Comparison of ENCODE assay signal across 26 cellular contexts in genomic region chr7:100600222-100601038, GRCh38. TPM values are rescaled to one million over a fixed set of nuclear protein-coding genes. Genes with fewer than 3 reads are reported as not detected.
DNase-seq lines count a peak whose midpoint lies in the region; ATAC-seq and TF ChIP-seq lines count a peak whose summit lies in the region.
"Had no signal": no experiment of that assay in that cellular context is flagged by ENCODE, and none has a peak within 500 bp of the region (broad histone marks: within the 10 kb centered on the region; RNA-seq: fewer than 3 reads in every experiment).

No MANE protein-coding gene starts in this region.

- H3K27me3 Mint-ChIP-seq in activated CD8-positive, alpha-beta T cell treated with anti-CD3 and anti-CD28 coated beads, Interleukin-2, amount 10 ng/mL, durations not matched to agents 7 days and 5 days (ENCODE audit: low read depth) = no peaks in the 10 kb centered on the region
- peaks cover 3% of the 10 kb centered on the region for H3K27me3 Mint-ChIP-seq in activated CD8-positive, alpha-beta T cell treated with anti-CD3 and anti-CD28 coated beads for 36 hours
- no peaks in the 10 kb centered on the region for H3K27me3 Mint-ChIP-seq in CD8-positive, alpha-beta T cell (ENCODE audit: low read depth)
- H3K27me3 Mint-ChIP-seq: activated naive CD4-positive, alpha-beta T cell treated with anti-CD3 and anti-CD28 coated beads, Interleukin-2, amount 50 U/mL, for 24 hours had no signal

- H3K27me3 ChIP-seq in HL-60 (ENCODE audit: insufficient read depth, poor library complexity, severe bottlenecking) = no peaks in the 10 kb centered on the region
- H3K27me3 ChIP-seq in osteoblast (ENCODE audit: insufficient read depth, low read length) = no peaks in the 10 kb centered on the region
- no peaks in the 10 kb centered on the region for H3K27me3 ChIP-seq in CD8-positive, alpha-beta T cell (ENCODE audit: insufficient read depth, low read length)
- H3K27me3 ChIP-seq: ascending aorta, SJSA1 had no signal

- no peak for TF ChIP-seq CTCF in activated CD8-positive, alpha-beta T cell treated with anti-CD3 and anti-CD28 coated beads for 36 hours (IDR thresholded peaks at IDR 0.05)
- peak; percentile 1 for TF ChIP-seq CTCF in HL-60 (IDR thresholded peaks at IDR 0.05; ENCODE audit: insufficient read depth, low read length)
- peak; percentile 7 for TF ChIP-seq CTCF in osteoblast (IDR thresholded peaks at IDR 0.05; ENCODE audit: extremely low read depth, low read depth, low read length)
- TF ChIP-seq CTCF in CD8-positive, alpha-beta T cell (IDR thresholded peaks at IDR 0.05) = no peak

- intact Hi-C loops in activated CD8-positive, alpha-beta T cell treated with anti-CD3 and anti-CD28 coated beads for 36 hours (cut with micrococcal nuclease) = loop anchor here (10.0 kb wide), 1 partner anchor 74 kb away; the partner anchor contains the start of gene GNB2
- intact Hi-C loops in CD8-positive, alpha-beta T cell (cut with DNase I, micrococcal nuclease) = loop anchor here in 1 of 2 experiments (5.0 kb wide), 1 partner anchor 252 kb away; the partner anchor contains the start of gene SLC12A9

- CTCF ChIA-PET in activated CD8-positive, alpha-beta T cell treated with anti-CD3 and anti-CD28 coated beads, Interleukin-2, amount 10 ng/mL, durations not matched to agents 7 days and 5 days (lab: Charles Lee) = interaction anchor here (2.8 kb wide), 1 partner anchor 14 kb away, joined by 12 read pairs; the partner anchor contains the start of genes FBXO24 and LRCH4
- CTCF ChIA-PET in activated CD8-positive, alpha-beta T cell treated with anti-CD3 and anti-CD28 coated beads for 36 hours (lab: Charles Lee) = no interaction called here
- CTCF ChIA-PET in CD8-positive, alpha-beta T cell (lab: Charles Lee) = interaction anchor here (0.5 to 1.8 kb wide), 3 partner anchors 14 to 90 kb away, joined by 3 to 5 read pairs (median 3); partner anchors contain the start of genes FBXO24 and LRCH4

- H3K27ac Mint-ChIP-seq in activated CD8-positive, alpha-beta T cell treated with anti-CD3 and anti-CD28 coated beads, Interleukin-2, amount 10 ng/mL, durations not matched to agents 7 days and 5 days = peak overlapping the region; percentile 57
- H3K27ac Mint-ChIP-seq in activated CD8-positive, alpha-beta T cell treated with anti-CD3 and anti-CD28 coated beads for 36 hours = no peak overlapping the region
- H3K27ac Mint-ChIP-seq in CD8-positive, alpha-beta T cell = no peak overlapping the region
- H3K27ac Mint-ChIP-seq: activated naive CD4-positive, alpha-beta T cell treated with anti-CD3 and anti-CD28 coated beads, Interleukin-2, amount 50 U/mL, for 24 hours; stimulated activated naive B cell treated with anti-CD40 and anti-IgM and Interleukin-4, amounts not matched to agents 10 μg/mL and 1 μg/mL and 100 μg/mL, for 72 hours; T-helper 2 cell treated with Interferon-gamma antibody and Interleukin-4, amounts not matched to agents 5 μg/mL and 100 μg/mL, for 36 hours had no signal

- peaks cover 11% of the 10 kb centered on the region for H3K79me2 ChIP-seq in osteoblast (ENCODE audit: insufficient read depth, low read length)
- H3K79me2 ChIP-seq: parathyroid adenoma had no signal

- H3K9me3 Mint-ChIP-seq in activated CD8-positive, alpha-beta T cell treated with anti-CD3 and anti-CD28 coated beads, Interleukin-2, amount 10 ng/mL, durations not matched to agents 7 days and 5 days (ENCODE audit: insufficient read depth) = no peaks in the 10 kb centered on the region
- no peaks in the 10 kb centered on the region for H3K9me3 Mint-ChIP-seq in activated CD8-positive, alpha-beta T cell treated with anti-CD3 and anti-CD28 coated beads for 36 hours
- no peaks in the 10 kb centered on the region for H3K9me3 Mint-ChIP-seq in CD8-positive, alpha-beta T cell
- H3K9me3 Mint-ChIP-seq: activated naive CD4-positive, alpha-beta T cell treated with anti-CD3 and anti-CD28 coated beads, Interleukin-2, amount 50 U/mL, for 24 hours; naive B cell; stimulated activated naive B cell treated with anti-CD40 and anti-IgM and Interleukin-4, amounts not matched to agents 10 μg/mL and 1 μg/mL and 100 μg/mL, for 72 hours; T-helper 2 cell treated with Interferon-gamma antibody and Interleukin-4, amounts not matched to agents 5 μg/mL and 100 μg/mL, for 36 hours had no signal

- H4K20me1 ChIP-seq in osteoblast (ENCODE audit: insufficient read depth, low read length) = no peaks in the 10 kb centered on the region

- POLR2A ChIA-PET in activated CD8-positive, alpha-beta T cell treated with anti-CD3 and anti-CD28 coated beads, Interleukin-2, amount 10 ng/mL, durations not matched to agents 7 days and 5 days (lab: Charles Lee) = interaction anchor here (0.5 kb wide), 1 partner anchor 61 kb away, joined by 3 read pairs; the partner anchor contains the start of gene AGFG2
- POLR2A ChIA-PET in activated CD8-positive, alpha-beta T cell treated with anti-CD3 and anti-CD28 coated beads for 36 hours (lab: Charles Lee) = no interaction called here
- POLR2A ChIA-PET in CD8-positive, alpha-beta T cell (lab: Charles Lee) = interaction anchor here (1.1 kb wide), 1 partner anchor 14 kb away, joined by 5 read pairs; the partner anchor contains the start of genes FBXO24 and LRCH4

- peaks cover 48% of the 10 kb centered on the region for H3K4me1 Mint-ChIP-seq in activated CD8-positive, alpha-beta T cell treated with anti-CD3 and anti-CD28 coated beads, Interleukin-2, amount 10 ng/mL, durations not matched to agents 7 days and 5 days (ENCODE audit: low read depth)
- H3K4me1 Mint-ChIP-seq in activated CD8-positive, alpha-beta T cell treated with anti-CD3 and anti-CD28 coated beads for 36 hours (ENCODE audit: low read depth) = peaks cover 16% of the 10 kb centered on the region
- H3K4me1 Mint-ChIP-seq in CD8-positive, alpha-beta T cell (ENCODE audit: low read depth) = peaks cover 19% of the 10 kb centered on the region

- H3K4me3 Mint-ChIP-seq in activated CD8-positive, alpha-beta T cell treated with anti-CD3 and anti-CD28 coated beads, Interleukin-2, amount 10 ng/mL, durations not matched to agents 7 days and 5 days = no peak overlapping the region
- H3K4me3 Mint-ChIP-seq in activated CD8-positive, alpha-beta T cell treated with anti-CD3 and anti-CD28 coated beads for 36 hours = no peak overlapping the region
- no peak overlapping the region for H3K4me3 Mint-ChIP-seq in CD8-positive, alpha-beta T cell
- H3K4me3 Mint-ChIP-seq: activated naive CD4-positive, alpha-beta T cell treated with anti-CD3 and anti-CD28 coated beads, Interleukin-2, amount 50 U/mL, for 24 hours; stimulated activated naive B cell treated with anti-CD40 and anti-IgM and Interleukin-4, amounts not matched to agents 10 μg/mL and 1 μg/mL and 100 μg/mL, for 72 hours; T-helper 2 cell treated with Interferon-gamma antibody and Interleukin-4, amounts not matched to agents 5 μg/mL and 100 μg/mL, for 36 hours had no signal

- H3K4me3 ChIP-seq in HL-60 (replicated peaks; ENCODE audit: insufficient read depth, low read length) (no peak overlapping the region), osteoblast (ENCODE audit: insufficient read depth, low read length) (no peak overlapping the region)
- no peak overlapping the region for H3K4me3 ChIP-seq in CD8-positive, alpha-beta T cell (ENCODE audit: low read depth, low read length)
- H3K4me3 ChIP-seq: ascending aorta, SJSA1, thoracic aorta had no signal

- H2AFZ ChIP-seq in osteoblast (ENCODE audit: low read length) = no peak overlapping the region
- H2AFZ ChIP-seq: parathyroid adenoma had no signal

- H3K27ac ChIP-seq in HL-60 (replicated peaks) (no peak overlapping the region), osteoblast (ENCODE audit: low read depth, low read length) (no peak overlapping the region)
- no peak overlapping the region for H3K27ac ChIP-seq in CD8-positive, alpha-beta T cell (ENCODE audit: low read depth, low read length)
- H3K27ac ChIP-seq: ascending aorta, parathyroid adenoma, SJSA1, thoracic aorta had no signal

- no peak for DNase-seq in activated CD8-positive, alpha-beta T cell treated with anti-CD3 and anti-CD28 coated beads, Interleukin-2, amount 10 ng/mL, durations not matched to agents 7 days and 5 days
- DNase-seq in activated CD8-positive, alpha-beta T cell treated with anti-CD3 and anti-CD28 coated beads for 36 hours = no peak
- DNase-seq in HL-60 (ENCODE audit: low read depth in 1 of 2, low spot score in 1 of 2) (no peak), UCSD-AML1 (lab: John Stamatoyannopoulos, UW; ENCODE audit: unreplicated experiment) (peak; percentile 12), osteoblast (ENCODE audit: insufficient read length, low spot score, missing footprints) (peak; percentile 82)
- no peak for DNase-seq in activated naive CD4-positive, alpha-beta T cell treated with anti-CD3 and anti-CD28 coated beads, Interleukin-2, amount 50 U/mL, for 16 hours
- DNase-seq in CD8-positive, alpha-beta T cell = no peak
- DNase-seq: activated CD4-positive, CD25-positive, alpha-beta regulatory T cell; DMS 273 treated with DMSO at 0.1 percent for 48 hours; effector CD4-positive, alpha-beta T cell; GDM1; naive B cell; NCI-H1436 treated with DMSO at 0.1 percent for 48 hours; stimulated activated naive B cell treated with anti-CD40 and anti-IgM and Interleukin-4, amounts not matched to agents 10 μg/mL and 1 μg/mL and 100 μg/mL, for 72 hours had no signal

- H3K36me3 Mint-ChIP-seq in activated CD8-positive, alpha-beta T cell treated with anti-CD3 and anti-CD28 coated beads, Interleukin-2, amount 10 ng/mL, durations not matched to agents 7 days and 5 days (ENCODE audit: low read depth) = peaks cover 2% of the 10 kb centered on the region
- H3K36me3 Mint-ChIP-seq in activated CD8-positive, alpha-beta T cell treated with anti-CD3 and anti-CD28 coated beads for 36 hours (ENCODE audit: low read depth) = no peaks in the 10 kb centered on the region
- no peaks in the 10 kb centered on the region for H3K36me3 Mint-ChIP-seq in CD8-positive, alpha-beta T cell
- H3K36me3 Mint-ChIP-seq: activated naive CD4-positive, alpha-beta T cell treated with anti-CD3 and anti-CD28 coated beads, Interleukin-2, amount 50 U/mL, for 24 hours; naive B cell; stimulated activated naive B cell treated with anti-CD40 and anti-IgM and Interleukin-4, amounts not matched to agents 10 μg/mL and 1 μg/mL and 100 μg/mL, for 72 hours had no signal

- ATAC-seq in activated CD8-positive, alpha-beta T cell treated with anti-CD3 and anti-CD28 coated beads, Interleukin-2, amount 10 ng/mL, durations not matched to agents 7 days and 5 days = no peak
- ATAC-seq in activated CD8-positive, alpha-beta T cell treated with anti-CD3 and anti-CD28 coated beads for 36 hours = no peak
- no peak for ATAC-seq in HG03175 (IDR thresholded peaks at IDR 0.05; ENCODE audit: unreplicated experiment)
- no peak for ATAC-seq in CD8-positive, alpha-beta T cell
- ATAC-seq: esophagus mucosa; Panc1; stimulated activated naive B cell treated with anti-CD40 and anti-IgM and Interleukin-4, amounts not matched to agents 10 μg/mL and 1 μg/mL and 100 μg/mL, for 72 hours had no signal

- H3K4me1 ChIP-seq in osteoblast (ENCODE audit: insufficient read depth, low read length) = peaks cover 32% of the 10 kb centered on the region
- H3K4me1 ChIP-seq in CD8-positive, alpha-beta T cell (ENCODE audit: insufficient read depth, low read length) = peaks cover 15% of the 10 kb centered on the region
- H3K4me1 ChIP-seq: parathyroid adenoma had no signal

- H3K9me3 ChIP-seq in osteoblast (ENCODE audit: low read depth, low read length) = no peaks in the 10 kb centered on the region
- no peaks in the 10 kb centered on the region for H3K9me3 ChIP-seq in CD8-positive, alpha-beta T cell (ENCODE audit: low read length)
- H3K9me3 ChIP-seq: ascending aorta, SJSA1, thoracic aorta had no signal

- H3K36me3 ChIP-seq in osteoblast (ENCODE audit: insufficient read depth, low read length) = peaks cover 4% of the 10 kb centered on the region
- H3K36me3 ChIP-seq in CD8-positive, alpha-beta T cell (ENCODE audit: insufficient read depth, low read length) = no peaks in the 10 kb centered on the region
- H3K36me3 ChIP-seq: ascending aorta, thoracic aorta had no signal

- H3K4me2 ChIP-seq in osteoblast (ENCODE audit: insufficient read depth, low read length) = no peak overlapping the region

RNA-seq across cellular contexts. Expression of gene PCOLCE, which starts 1.7 kb away (rescaled TPM):
- total RNA-seq in activated CD8-positive, alpha-beta T cell treated with anti-CD3 and anti-CD28 coated beads, Interleukin-2, amount 10 ng/mL, durations not matched to agents 7 days and 5 days = 10 to 100 TPM; 17.0 to 17.6 TPM
- 1 to 10 TPM; 3.9 to 4.6 TPM for total RNA-seq in activated CD8-positive, alpha-beta T cell treated with anti-CD3 and anti-CD28 coated beads for 36 hours
- total RNA-seq in osteoblast = 231 and 259 TPM in 2 replicates
- total RNA-seq in CD8-positive, alpha-beta T cell = 1 to 10 TPM; 7.9 to 8.0 TPM
- total RNA-seq: lung microvascular endothelial cell had no signal

RNA-seq across cellular contexts. Expression of gene MOSPD3, which starts 11.9 kb away (rescaled TPM):
- 10 to 100 TPM; 42.1 to 43.5 TPM for total RNA-seq in activated CD8-positive, alpha-beta T cell treated with anti-CD3 and anti-CD28 coated beads, Interleukin-2, amount 10 ng/mL, durations not matched to agents 7 days and 5 days
- total RNA-seq in activated CD8-positive, alpha-beta T cell treated with anti-CD3 and anti-CD28 coated beads for 36 hours = 10 to 100 TPM in 1 of 2 experiments, 1 to 10 TPM in 1; 9.6 to 10.5 TPM
- 5.1 and 7.1 TPM in 2 replicates for total RNA-seq in osteoblast
- total RNA-seq in CD8-positive, alpha-beta T cell = 10 to 100 TPM; 10.3 to 10.5 TPM

RNA-seq across cellular contexts. Expression of gene FBXO24, which starts 14.3 kb away (rescaled TPM):
- under 1 TPM; 0.37 to 0.45 TPM for total RNA-seq in activated CD8-positive, alpha-beta T cell treated with anti-CD3 and anti-CD28 coated beads, Interleukin-2, amount 10 ng/mL, durations not matched to agents 7 days and 5 days
- total RNA-seq in activated CD8-positive, alpha-beta T cell treated with anti-CD3 and anti-CD28 coated beads for 36 hours = 1 to 10 TPM; 1.4 to 1.5 TPM
- total RNA-seq in osteoblast = under 0.01 and 0.36 TPM in 2 replicates
- under 1 TPM; 0.30 to 0.53 TPM for total RNA-seq in CD8-positive, alpha-beta T cell
- total RNA-seq: ascending aorta, thoracic aorta had no signal

RNA-seq across cellular contexts. Expression of gene LRCH4, which starts 14.5 kb away (rescaled TPM):
- total RNA-seq in activated CD8-positive, alpha-beta T cell treated with anti-CD3 and anti-CD28 coated beads, Interleukin-2, amount 10 ng/mL, durations not matched to agents 7 days and 5 days = 100 to 1,000 TPM; 191 to 193 TPM
- total RNA-seq in activated CD8-positive, alpha-beta T cell treated with anti-CD3 and anti-CD28 coated beads for 36 hours = 10 to 100 TPM; 77.7 to 78.7 TPM
- 14.5 and 18.0 TPM in 2 replicates for total RNA-seq in osteoblast
- 100 to 1,000 TPM; 244 to 254 TPM for total RNA-seq in CD8-positive, alpha-beta T cell

RNA-seq across cellular contexts. Expression of gene SAP25, which starts 26.7 kb away (rescaled TPM):
- 10 to 100 TPM; 29.8 to 30.0 TPM for total RNA-seq in activated CD8-positive, alpha-beta T cell treated with anti-CD3 and anti-CD28 coated beads, Interleukin-2, amount 10 ng/mL, durations not matched to agents 7 days and 5 days
- 10 to 100 TPM in 1 of 2 experiments, 1 to 10 TPM in 1; 9.9 to 12.8 TPM for total RNA-seq in activated CD8-positive, alpha-beta T cell treated with anti-CD3 and anti-CD28 coated beads for 36 hours
- total RNA-seq in osteoblast = not detected in 2 replicates
- 10 to 100 TPM; 30.2 to 30.5 TPM for total RNA-seq in CD8-positive, alpha-beta T cell
- total RNA-seq: cerebellum, kidney epithelial cell, lung microvascular endothelial cell, SJSA1 had no signal

Comparison
In these comparisons a context has a peak if more than half of its experiments do, and no peak if none do; other contexts are left out.
1. DNase-seq: peak in UCSD-AML1 (single experiment) and osteoblast (single experiment); none in activated CD8-positive, alpha-beta T cell treated with anti-CD3 and anti-CD28 coated beads, Interleukin-2, amount 10 ng/mL, durations not matched to agents 7 days and 5 days (single experiment), activated CD8-positive, alpha-beta T cell treated with anti-CD3 and anti-CD28 coated beads for 36 hours (single experiment), HL-60 (0 of 2), activated naive CD4-positive, alpha-beta T cell treated with anti-CD3 and anti-CD28 coated beads, Interleukin-2, amount 50 U/mL, for 16 hours (single experiment) and CD8-positive, alpha-beta T cell (0 of 7).
2. CTCF ChIP-seq: peak in HL-60 (single experiment) and osteoblast (single experiment); none in activated CD8-positive, alpha-beta T cell treated with anti-CD3 and anti-CD28 coated beads for 36 hours (single experiment) and CD8-positive, alpha-beta T cell (single experiment).
3. RNA of gene PCOLCE, which starts 1.7 kb away (total RNA-seq): 231 to 259 TPM in osteoblast; 17.0 to 17.6 TPM in activated CD8-positive, alpha-beta T cell treated with anti-CD3 and anti-CD28 coated beads, Interleukin-2, amount 10 ng/mL, durations not matched to agents 7 days and 5 days, 7.9 to 8.0 TPM in CD8-positive, alpha-beta T cell and 3.9 to 4.6 TPM in activated CD8-positive, alpha-beta T cell treated with anti-CD3 and anti-CD28 coated beads for 36 hours; every median in the first group is over 10 times any median in the second.